ENCODE assay signal across 8 cellular contexts in the genomic region with DNA sequence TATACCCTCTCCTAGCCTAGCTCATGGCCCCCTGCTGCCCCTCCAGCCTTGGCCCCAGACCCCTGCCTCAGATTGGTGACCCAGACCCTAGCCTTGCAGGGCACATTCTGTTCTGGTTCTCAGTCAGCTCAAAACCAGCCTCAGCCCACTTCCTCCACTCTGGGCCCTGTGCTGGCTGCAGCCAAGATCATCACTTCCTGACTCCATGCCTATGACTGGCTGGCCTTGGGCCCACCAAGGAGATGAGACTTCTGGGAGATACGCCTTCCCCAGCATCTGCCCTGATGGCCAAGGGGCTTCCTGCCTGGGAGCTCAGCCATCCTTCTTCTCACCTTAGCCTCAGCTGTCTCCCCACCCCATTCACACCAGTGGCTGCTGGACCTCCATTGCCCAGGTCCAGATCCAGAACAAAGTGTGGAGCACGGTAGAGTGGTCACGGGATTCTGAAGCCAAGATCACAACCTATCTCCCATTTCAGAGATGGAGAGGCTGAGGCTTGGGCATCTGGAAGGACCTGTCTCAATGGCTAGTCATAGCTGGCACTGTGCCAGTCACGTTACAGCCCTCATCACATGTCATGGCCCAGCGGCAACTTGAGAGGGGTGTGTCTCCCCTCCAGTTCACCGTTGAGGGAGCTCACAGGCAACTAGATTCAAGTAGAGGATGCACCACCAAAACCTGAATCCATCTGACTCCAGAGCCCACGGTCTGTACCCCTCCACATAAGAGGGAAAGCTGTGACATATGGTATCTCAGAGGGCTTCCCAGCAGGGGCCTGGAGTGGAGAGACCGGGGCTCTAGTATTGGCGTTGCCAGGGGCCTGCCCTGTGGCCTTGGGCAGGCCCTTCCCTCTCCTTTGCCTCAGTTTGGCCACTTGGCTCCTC.
A peak's percentile ranks its signal among the peaks of the same experiment; 100 is the strongest.
DNase-seq lines count a peak whose midpoint lies in the region; TF ChIP-seq lines count a peak whose summit lies in the region.

No MANE protein-coding gene starts in this region.

- no peaks in the 10 kb centered on the region for H3K9me3 ChIP-seq in muscle layer of colon (ENCODE audit: low read length)

- H3K36me3 ChIP-seq in brain microvascular endothelial cell (replicated peaks) = no peaks in the 10 kb centered on the region
- H3K36me3 ChIP-seq in muscle layer of colon (ENCODE audit: insufficient read depth, low read length) = no peaks in the 10 kb centered on the region

- no peak for TF ChIP-seq CTCF in brain microvascular endothelial cell (IDR thresholded peaks at IDR 0.05; ENCODE audit: low read depth, low read length, missing control alignments)

- H3K27ac ChIP-seq in brain microvascular endothelial cell (no peak overlapping the region), muscle layer of colon (ENCODE audit: low read depth, low read length) (peak overlapping the region; percentile 7)

- H3K4me3 ChIP-seq in brain microvascular endothelial cell (ENCODE audit: low read depth, low read length) (no peak overlapping the region), muscle layer of colon (ENCODE audit: low read depth in 1 of 2, low read length in 2 of 2) (peak overlapping the region in 1 of 2 donors; percentile 14)

- H3K9ac ChIP-seq in muscle layer of colon (ENCODE audit: low read length) = no peak overlapping the region

- H3K27me3 ChIP-seq in brain microvascular endothelial cell (replicated peaks) (no peaks in the 10 kb centered on the region), muscle layer of colon (ENCODE audit: control insufficient read depth in 1 of 2, insufficient read depth in 2 of 2, low read length in 2 of 2) (no peaks in the 10 kb centered on the region)

- H3K4me1 ChIP-seq in muscle layer of colon (ENCODE audit: insufficient read depth, low read length) = peaks cover 10% of the 10 kb centered on the region

- in situ Hi-C loops in brain microvascular endothelial cell (cut with HindIII; ENCODE audit: low pct_ligation_motif_present, low sequenced_read_pairs) = no loop called here

- DNase-seq in NCI-H1436 (lab: John Stamatoyannopoulos, UW) = peak; percentile 26
- no peak for DNase-seq in NCI-H1436 treated with DMSO at 0.1 percent for 48 hours (lab: John Stamatoyannopoulos, UW)
- peak; percentile 11 for DNase-seq in NCI-H345 treated with DMSO at 0.1 percent for 48 hours (lab: John Stamatoyannopoulos, UW; ENCODE audit: unreplicated experiment)
- peak; percentile 9 for DNase-seq in brain microvascular endothelial cell
- no peak for DNase-seq in superior temporal gyrus (ENCODE audit: extremely low spot score)
- DNase-seq in COLO829 (ENCODE audit: low spot score) = no peak
- no peak for DNase-seq in NCI-H526 (lab: John Stamatoyannopoulos, UW)

Comparison
In these comparisons a context has a peak if more than half of its experiments do, and no peak if none do; other contexts are left out.
1. DNase-seq: peak in NCI-H1436 (single experiment), NCI-H345 treated with DMSO at 0.1 percent for 48 hours (single experiment) and brain microvascular endothelial cell (single experiment); none in NCI-H1436 treated with DMSO at 0.1 percent for 48 hours (single experiment), superior temporal gyrus (single experiment), COLO829 (single experiment) and NCI-H526 (0 of 2).